ENCODE assay signal across 1 cellular context in the genomic region with DNA sequence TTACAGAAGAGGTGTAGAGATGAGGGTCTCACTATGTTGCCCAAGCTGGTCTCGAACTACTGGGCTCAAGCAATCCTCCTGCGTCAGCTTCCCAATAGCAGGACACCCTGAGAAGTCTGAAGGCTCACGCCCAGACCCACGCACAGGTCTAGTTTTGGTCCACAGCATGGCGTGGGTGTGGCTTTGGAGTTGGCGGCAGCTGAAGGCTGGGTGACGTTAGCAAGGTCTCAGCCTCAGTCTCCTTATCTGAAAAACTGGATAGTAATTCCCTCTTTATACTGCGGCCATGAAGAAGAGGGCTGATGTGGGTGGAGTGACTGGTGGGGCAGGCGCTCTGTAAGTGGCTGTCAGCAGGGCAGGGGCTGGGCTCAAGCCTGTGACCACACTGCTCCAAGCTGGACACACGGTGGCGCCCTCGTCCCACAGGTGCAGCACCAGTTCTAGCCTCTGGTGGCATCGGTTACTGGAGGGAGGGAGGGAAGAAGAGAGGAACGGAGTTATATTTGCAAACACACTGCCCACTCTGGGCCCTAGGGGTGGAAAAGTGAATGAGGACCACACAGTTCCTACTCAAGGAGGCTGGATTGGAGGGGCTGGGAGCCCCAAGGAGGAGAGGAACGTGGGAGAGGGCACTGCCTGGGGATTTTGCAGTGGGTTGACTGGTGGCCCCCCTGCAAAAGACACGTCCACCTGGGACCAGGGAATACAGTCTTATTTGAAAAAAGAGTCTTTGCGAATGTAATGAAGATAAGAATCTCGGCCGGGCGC.
TF ChIP-seq lines count a peak whose summit lies in the region.

No MANE protein-coding gene starts in this region.

TF ChIP-seq in H1, 55 proteins besides CTCF, POLR2A, EP300 and RAD21:
- TF ChIP-seq RNF2 (IDR thresholded peaks at IDR 0.05; ENCODE audit: borderline replicate concordance, low read depth, low read length, missing control alignments, poor library complexity, severe bottlenecking) (no peak), POU5F1 (IDR thresholded peaks at IDR 0.05; ENCODE audit: low read depth, low read length) (no peak), CHD2 (IDR thresholded peaks at IDR 0.05; ENCODE audit: low read length) (0 out of 2 replicates have a peak, but pooled peaks have one; percentile 35), SP2 (IDR thresholded peaks at IDR 0.05; ENCODE audit: low read length) (no peak), CTBP2 (IDR thresholded peaks at IDR 0.05; ENCODE audit: borderline replicate concordance, insufficient read depth, insufficient read length, low read length) (no peak), JUND (IDR thresholded peaks at IDR 0.05; ENCODE audit: low read length) (peak; percentile 46; the same call in 1 of the 2 replicates), CREB1 (IDR thresholded peaks at IDR 0.05) (peak; percentile 74), SIX5 (IDR thresholded peaks at IDR 0.05; ENCODE audit: low read depth, low read length) (no peak), POLR2AphosphoS5 (IDR thresholded peaks at IDR 0.05; ENCODE audit: low read depth, low read length) (no peak), KDM4A (IDR thresholded peaks at IDR 0.05; ENCODE audit: low read depth, low read length, severe bottlenecking) (no peak), YY1 (IDR thresholded peaks at IDR 0.05; ENCODE audit: low read depth, low read length) (peak; percentile 43; the same call in 1 of the 2 replicates), TCF12 (IDR thresholded peaks at IDR 0.05; ENCODE audit: low read depth, low read length) (peak; percentile 47; the same call in 1 of the 2 replicates), CBX5 (IDR thresholded peaks at IDR 0.05; ENCODE audit: low read depth, low read length) (no peak), SIN3A (conservative IDR thresholded peaks at IDR 0.05 in 1 of 2, IDR thresholded peaks at IDR 0.05 in 1 of 2; ENCODE audit: low read depth in 1 of 2, low read length in 2 of 2) (peak in 1 of 2 experiments; percentile 61; a peak in 1 of 4 replicates)
- TF ChIP-seq, protein P1, sequence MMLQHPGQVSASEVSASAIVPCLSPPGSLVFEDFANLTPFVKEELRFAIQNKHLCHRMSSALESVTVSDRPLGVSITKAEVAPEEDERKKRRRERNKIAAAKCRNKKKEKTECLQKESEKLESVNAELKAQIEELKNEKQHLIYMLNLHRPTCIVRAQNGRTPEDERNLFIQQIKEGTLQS (IDR thresholded peaks at IDR 0.05; ENCODE audit: insufficient read depth, low read depth, low read length) = 0 out of 2 replicates have a peak, but pooled peaks have one; percentile 39
- TF ChIP-seq, protein P2, sequence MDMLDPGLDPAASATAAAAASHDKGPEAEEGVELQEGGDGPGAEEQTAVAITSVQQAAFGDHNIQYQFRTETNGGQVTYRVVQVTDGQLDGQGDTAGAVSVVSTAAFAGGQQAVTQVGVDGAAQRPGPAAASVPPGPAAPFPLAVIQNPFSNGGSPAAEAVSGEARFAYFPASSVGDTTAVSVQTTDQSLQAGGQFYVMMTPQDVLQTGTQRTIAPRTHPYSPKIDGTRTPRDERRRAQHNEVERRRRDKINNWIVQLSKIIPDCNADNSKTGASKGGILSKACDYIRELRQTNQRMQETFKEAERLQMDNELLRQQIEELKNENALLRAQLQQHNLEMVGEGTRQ (IDR thresholded peaks at IDR 0.05; ENCODE audit: low read length) = no peak
- TF ChIP-seq, protein P3, sequence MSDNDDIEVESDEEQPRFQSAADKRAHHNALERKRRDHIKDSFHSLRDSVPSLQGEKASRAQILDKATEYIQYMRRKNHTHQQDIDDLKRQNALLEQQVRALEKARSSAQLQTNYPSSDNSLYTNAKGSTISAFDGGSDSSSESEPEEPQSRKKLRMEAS (IDR thresholded peaks at IDR 0.05) = peak; percentile 40; the same call in 1 of the 2 replicates
TF ChIP-seq in H1: peak in this region for 8.
